Comparison of ENCODE assay signal across 13 cellular contexts in the genomic region with DNA sequence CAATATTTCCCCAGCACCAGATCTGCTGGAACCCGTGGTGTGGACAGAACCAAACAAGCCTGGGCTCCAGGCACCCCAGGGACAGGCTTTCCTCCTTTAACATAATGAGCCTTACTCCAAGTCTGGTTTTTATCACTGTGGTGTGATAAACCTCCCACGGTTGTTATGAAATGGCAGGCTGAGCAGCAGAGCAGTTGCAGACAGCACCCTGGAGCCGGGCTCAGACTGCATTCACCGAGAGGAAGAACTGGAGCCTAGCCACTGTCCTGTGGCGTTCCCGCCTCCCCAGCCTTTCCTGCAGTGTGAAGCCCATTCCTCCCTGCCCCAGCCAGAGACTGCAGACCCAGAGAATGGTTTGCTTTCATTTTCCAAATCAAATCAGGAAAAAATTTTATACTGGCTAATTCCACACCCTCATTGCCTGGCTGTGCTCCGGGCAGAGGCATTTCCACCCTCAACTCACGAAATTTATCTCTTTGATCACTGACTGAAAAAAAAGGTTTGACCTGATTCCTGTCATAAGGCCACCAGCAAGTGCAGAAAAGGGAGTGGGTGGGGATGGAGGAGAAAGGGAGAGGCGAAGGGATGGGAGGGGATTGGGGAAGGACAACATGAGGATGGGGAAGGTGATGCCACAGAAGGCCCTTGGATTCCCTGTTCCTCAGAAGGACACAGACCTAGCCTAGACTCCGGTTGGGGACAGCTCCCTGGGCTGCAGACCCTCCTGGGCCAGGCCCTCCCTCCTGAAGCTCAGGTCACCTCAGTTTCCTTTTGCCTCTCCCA. TPM values are rescaled to one million over a fixed set of nuclear protein-coding genes. Genes with fewer than 3 reads are reported as not detected.
DNase-seq lines count a peak whose midpoint lies in the region; ATAC-seq and TF ChIP-seq lines count a peak whose summit lies in the region.
"Had no signal": no experiment of that assay in that cellular context is flagged by ENCODE, and none has a peak within 500 bp of the region (broad histone marks: within the 10 kb centered on the region; RNA-seq: fewer than 3 reads in every experiment).

No MANE protein-coding gene starts in this region.

- no peak overlapping the region for H4K8ac ChIP-seq in mesendoderm (ENCODE audit: low read depth, low read length)

- H3K18ac ChIP-seq in mesendoderm (ENCODE audit: low read length): no peak overlapping the region

- no peak overlapping the region for H2BK120ac ChIP-seq in mesendoderm (ENCODE audit: low read depth, low read length)

- H3K4me3 ChIP-seq in mesendoderm (ENCODE audit: low read length): no peak overlapping the region

- no peak overlapping the region for H2BK15ac ChIP-seq in mesendoderm (replicated peaks; ENCODE audit: low read depth)

- H3K56ac ChIP-seq in mesendoderm (ENCODE audit: low read length): no peak overlapping the region

- no peak overlapping the region for H3K4ac ChIP-seq in mesendoderm (ENCODE audit: low read depth, low read length)

- H3K4me1 ChIP-seq in mesendoderm (ENCODE audit: control insufficient read depth, low read depth, low read length): no peaks in the 10 kb centered on the region

- no peaks in the 10 kb centered on the region for H3K9me3 Mint-ChIP-seq in activated CD8-positive, alpha-beta memory T cell treated with anti-CD3 and anti-CD28 coated beads, Interleukin-2, amount 10 ng/mL, durations not matched to agents 7 days and 5 days (ENCODE audit: low read depth)
- no peaks in the 10 kb centered on the region for H3K9me3 Mint-ChIP-seq in type B pancreatic cell
- H3K9me3 Mint-ChIP-seq in effector memory CD8-positive, alpha-beta T cell: no peaks in the 10 kb centered on the region
- H3K9me3 Mint-ChIP-seq: T-helper 1 cell treated with Interleukin-12 subunit alpha and Interleukin-12 subunit beta and Interleukin-4 antibody, amounts not matched to agents 30 μg/mL and 1 μg/mL, for 36 hours had no signal

- no peaks in the 10 kb centered on the region for H3K36me3 ChIP-seq in mesendoderm (ENCODE audit: control insufficient read depth, insufficient read depth, low read length)

- no peak overlapping the region for H3K27ac ChIP-seq in mesendoderm (ENCODE audit: low read depth, low read length)

- no peak for TF ChIP-seq CTCF in type B pancreatic cell (conservative IDR thresholded peaks at IDR 0.05)

- H3K23ac ChIP-seq in mesendoderm (ENCODE audit: low read length): no peak overlapping the region

- no CpG with 5 or more reads among the region's 10 CpGs for WGBS in mesendoderm (ENCODE audit: extremely low coverage, insufficient coverage, low lambda C conversion rate)

- H2AK5ac ChIP-seq in mesendoderm (ENCODE audit: low read length): no peak overlapping the region

- H2BK5ac ChIP-seq in mesendoderm (ENCODE audit: low read length): no peak overlapping the region

- H3K36me3 Mint-ChIP-seq in activated CD8-positive, alpha-beta memory T cell treated with anti-CD3 and anti-CD28 coated beads, Interleukin-2, amount 10 ng/mL, durations not matched to agents 7 days and 5 days: peaks cover 35% of the 10 kb centered on the region
- peaks cover 27% of the 10 kb centered on the region for H3K36me3 Mint-ChIP-seq in type B pancreatic cell
- H3K36me3 Mint-ChIP-seq in effector memory CD8-positive, alpha-beta T cell (ENCODE audit: insufficient read depth): peaks cover 52% of the 10 kb centered on the region

- no peak overlapping the region for H3K9ac ChIP-seq in mesendoderm (ENCODE audit: low read length)

- H3K79me1 ChIP-seq in mesendoderm (ENCODE audit: low read length): peaks cover 1% of the 10 kb centered on the region

- H3K27ac Mint-ChIP-seq in activated CD8-positive, alpha-beta memory T cell treated with anti-CD3 and anti-CD28 coated beads, Interleukin-2, amount 10 ng/mL, durations not matched to agents 7 days and 5 days: no peak overlapping the region
- no peak overlapping the region for H3K27ac Mint-ChIP-seq in type B pancreatic cell
- H3K27ac Mint-ChIP-seq in effector memory CD8-positive, alpha-beta T cell: no peak overlapping the region
- H3K27ac Mint-ChIP-seq: T-helper 1 cell treated with Interleukin-12 subunit alpha and Interleukin-12 subunit beta and Interleukin-4 antibody, amounts not matched to agents 30 μg/mL and 1 μg/mL, for 36 hours had no signal

- peak; percentile 30 for DNase-seq in activated CD8-positive, alpha-beta memory T cell treated with anti-CD3 and anti-CD28 coated beads, Interleukin-2, amount 10 ng/mL, durations not matched to agents 7 days and 5 days
- no peak for DNase-seq in activated CD8-positive, alpha-beta memory T cell treated with anti-CD3 and anti-CD28 coated beads, Interleukin-2, amount 50 U/mL, for 48 hours
- DNase-seq in fibroblast of peridontal ligament (ENCODE audit: extremely low read depth) (peak; percentile 60), mesendoderm (peak; percentile 46), type B pancreatic cell (ENCODE audit: extremely low spot score, unreplicated experiment) (peak; percentile 18), C1 segment of cervical spinal cord (lab: John Stamatoyannopoulos, UW) (no peak)
- DNase-seq in stimulated activated naive CD4-positive, alpha-beta T cell (lab: John Stamatoyannopoulos, UW): no peak
- no peak for DNase-seq in effector memory CD8-positive, alpha-beta T cell
- DNase-seq: DMS79 treated with DMSO at 0.1 percent for 48 hours, NCI-H146, retina had no signal

- H3K4me2 ChIP-seq in mesendoderm (ENCODE audit: low read length): no peak overlapping the region

- ATAC-seq in activated CD8-positive, alpha-beta memory T cell treated with anti-CD3 and anti-CD28 coated beads, Interleukin-2, amount 10 ng/mL, durations not matched to agents 7 days and 5 days: no peak
- ATAC-seq in effector memory CD8-positive, alpha-beta T cell (replicated peaks): no peak
- ATAC-seq: esophagus mucosa had no signal

- CTCF ChIA-PET in activated CD8-positive, alpha-beta memory T cell treated with anti-CD3 and anti-CD28 coated beads, Interleukin-2, amount 10 ng/mL, durations not matched to agents 7 days and 5 days (lab: Charles Lee): interaction anchor here (0.6 kb wide), 1 partner anchor 483 kb away, joined by 3 read pairs; no protein-coding TSS in a partner anchor

- H3K27me3 Mint-ChIP-seq in activated CD8-positive, alpha-beta memory T cell treated with anti-CD3 and anti-CD28 coated beads, Interleukin-2, amount 10 ng/mL, durations not matched to agents 7 days and 5 days: no peaks in the 10 kb centered on the region
- no peaks in the 10 kb centered on the region for H3K27me3 Mint-ChIP-seq in type B pancreatic cell
- H3K27me3 Mint-ChIP-seq in effector memory CD8-positive, alpha-beta T cell: no peaks in the 10 kb centered on the region

- H3K4me3 Mint-ChIP-seq in activated CD8-positive, alpha-beta memory T cell treated with anti-CD3 and anti-CD28 coated beads, Interleukin-2, amount 10 ng/mL, durations not matched to agents 7 days and 5 days: no peak overlapping the region
- no peak overlapping the region for H3K4me3 Mint-ChIP-seq in type B pancreatic cell
- H3K4me3 Mint-ChIP-seq in effector memory CD8-positive, alpha-beta T cell: no peak overlapping the region
- H3K4me3 Mint-ChIP-seq: T-helper 1 cell treated with Interleukin-12 subunit alpha and Interleukin-12 subunit beta and Interleukin-4 antibody, amounts not matched to agents 30 μg/mL and 1 μg/mL, for 36 hours had no signal

- no peaks in the 10 kb centered on the region for H3K79me2 ChIP-seq in mesendoderm (ENCODE audit: control insufficient read depth, insufficient read depth, low read length)

- H4K5ac ChIP-seq in mesendoderm (ENCODE audit: low read length): no peak overlapping the region

- peaks cover 7% of the 10 kb centered on the region for H3K4me1 Mint-ChIP-seq in activated CD8-positive, alpha-beta memory T cell treated with anti-CD3 and anti-CD28 coated beads, Interleukin-2, amount 10 ng/mL, durations not matched to agents 7 days and 5 days
- no peaks in the 10 kb centered on the region for H3K4me1 Mint-ChIP-seq in type B pancreatic cell (ENCODE audit: unreplicated experiment)
- H3K4me1 Mint-ChIP-seq in effector memory CD8-positive, alpha-beta T cell (ENCODE audit: low read depth in 2 of 2): no peaks in the 10 kb centered on the region

- H3K27me3 ChIP-seq in mesendoderm (ENCODE audit: insufficient read depth, low read length, poor library complexity): no peaks in the 10 kb centered on the region

RNA-seq across cellular contexts. Expression of a gene that starts 18.9 kb away (rescaled TPM):
- total RNA-seq in activated CD8-positive, alpha-beta memory T cell treated with anti-CD3 and anti-CD28 coated beads, Interleukin-2, amount 10 ng/mL, durations not matched to agents 7 days and 5 days: 10 to 100 TPM; 11.4 to 15.1 TPM
- polyA plus RNA-seq in mesendoderm (2013, experiment 1 of 2): 5.6 TPM
- polyA plus RNA-seq in mesendoderm (2013, experiment 2 of 2): 6.2 TPM
- total RNA-seq in type B pancreatic cell (ENCODE audit: low replicate concordance): 8.1 and 11.6 TPM in 2 replicates

Comparison
In these comparisons a context has a peak if more than half of its experiments do, and no peak if none do; other contexts are left out.
1. DNase-seq: peak in activated CD8-positive, alpha-beta memory T cell treated with anti-CD3 and anti-CD28 coated beads, Interleukin-2, amount 10 ng/mL, durations not matched to agents 7 days and 5 days (single experiment), fibroblast of peridontal ligament (single experiment), mesendoderm (single experiment) and type B pancreatic cell (single experiment); none in activated CD8-positive, alpha-beta memory T cell treated with anti-CD3 and anti-CD28 coated beads, Interleukin-2, amount 50 U/mL, for 48 hours (single experiment), C1 segment of cervical spinal cord (0 of 14), stimulated activated naive CD4-positive, alpha-beta T cell (0 of 6) and effector memory CD8-positive, alpha-beta T cell (0 of 3).